26 cellular contexts compared by ENCODE assay signal in the genomic region with DNA sequence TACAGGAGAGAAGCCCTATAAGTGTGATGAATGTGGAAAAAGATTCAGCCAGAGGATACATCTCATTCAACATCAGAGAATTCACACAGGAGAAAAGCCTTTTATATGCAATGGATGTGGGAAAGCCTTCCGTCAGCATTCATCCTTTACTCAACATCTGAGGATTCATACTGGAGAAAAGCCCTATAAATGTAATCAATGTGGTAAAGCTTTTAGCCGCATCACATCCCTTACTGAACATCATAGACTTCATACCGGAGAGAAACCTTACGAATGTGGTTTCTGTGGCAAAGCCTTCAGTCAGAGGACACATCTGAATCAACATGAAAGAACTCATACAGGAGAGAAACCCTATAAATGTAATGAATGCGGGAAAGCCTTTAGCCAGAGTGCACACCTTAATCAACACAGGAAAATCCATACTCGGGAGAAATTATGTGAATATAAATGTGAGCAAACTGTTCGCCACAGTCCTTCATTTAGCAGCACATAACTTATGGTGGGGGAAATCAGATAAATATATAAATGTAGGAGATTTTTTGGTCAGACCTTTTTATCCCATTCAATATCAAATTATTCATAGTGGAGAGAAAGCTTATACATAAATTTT. TPM values are rescaled to one million over a fixed set of nuclear protein-coding genes. Genes with fewer than 3 reads are reported as not detected.
DNase-seq lines count a peak whose midpoint lies in the region; ATAC-seq and TF ChIP-seq lines count a peak whose summit lies in the region.
"Had no signal": no experiment of that assay in that cellular context is flagged by ENCODE, and none has a peak within 500 bp of the region (broad histone marks: within the 10 kb centered on the region; RNA-seq: fewer than 3 reads in every experiment).

No MANE protein-coding gene starts in this region.

- H3K27ac ChIP-seq in HEK293 (ENCODE audit: extremely low read depth, low read depth, low read length) = no peak overlapping the region
- H3K27ac ChIP-seq: A549; BLaER1 treated with 17β-estradiol and CSF1 and Interleukin-3, amounts not matched to agents 10 nM and 100 nM; SJCRH30 had no signal

- H3K4me1 ChIP-seq in HEK293 (ENCODE audit: control insufficient read depth, insufficient read depth, low read length) = no peaks in the 10 kb centered on the region
- H3K4me1 ChIP-seq in adipocyte (ENCODE audit: control insufficient read depth, insufficient read depth, low read length) = no peaks in the 10 kb centered on the region
- H3K4me1 ChIP-seq: A549; BLaER1 treated with 17β-estradiol and CSF1 and Interleukin-3, amounts not matched to agents 10 nM and 100 nM; SJCRH30 had no signal

- no peaks in the 10 kb centered on the region for H3K4me1 Mint-ChIP-seq in endothelial cell (ENCODE audit: unreplicated experiment)
- H3K4me1 Mint-ChIP-seq in effector memory CD8-positive, alpha-beta T cell (ENCODE audit: low read depth in 2 of 2) = no peaks in the 10 kb centered on the region

- peaks cover 5% of the 10 kb centered on the region for H3K27me3 Mint-ChIP-seq in endothelial cell (ENCODE audit: unreplicated experiment)
- no peaks in the 10 kb centered on the region for H3K27me3 Mint-ChIP-seq in effector memory CD8-positive, alpha-beta T cell
- H3K27me3 Mint-ChIP-seq: CD4-positive, alpha-beta T cell had no signal

- H3K4me3 ChIP-seq in HEK293 (ENCODE audit: low read depth, low read length) (no peak overlapping the region), adipocyte (ENCODE audit: low read length) (peak overlapping the region; percentile 1)
- H3K4me3 ChIP-seq: A549, SJCRH30 had no signal

- H3K27ac Mint-ChIP-seq in endothelial cell (ENCODE audit: unreplicated experiment) = no peak overlapping the region
- no peak overlapping the region for H3K27ac Mint-ChIP-seq in effector memory CD8-positive, alpha-beta T cell
- H3K27ac Mint-ChIP-seq: CD4-positive, alpha-beta T cell; HFFc6 had no signal

- no peaks in the 10 kb centered on the region for H3K36me3 ChIP-seq in HEK293 (ENCODE audit: control insufficient read depth in 2 of 2, insufficient read depth in 1 of 2, low read length in 2 of 2)
- H3K36me3 ChIP-seq in adipocyte (ENCODE audit: control insufficient read depth, insufficient read depth, low read length, severe bottlenecking) = no peaks in the 10 kb centered on the region
- H3K36me3 ChIP-seq: SJCRH30 had no signal

- POLR2A ChIA-PET in HEK293 (lab: Yijun Ruan, JAX) = no interaction called here

- H3K27me3 ChIP-seq in adipocyte (replicated peaks; ENCODE audit: control insufficient read depth, insufficient read depth, low read length) = no peaks in the 10 kb centered on the region
- H3K27me3 ChIP-seq: BLaER1 treated with 17β-estradiol and CSF1 and Interleukin-3, amounts not matched to agents 10 nM and 100 nM; SJCRH30 had no signal

- H3K4me3 Mint-ChIP-seq in endothelial cell (ENCODE audit: unreplicated experiment) = peak overlapping the region; percentile 50
- H3K4me3 Mint-ChIP-seq in effector memory CD8-positive, alpha-beta T cell = no peak overlapping the region
- H3K4me3 Mint-ChIP-seq: CD4-positive, alpha-beta T cell; HFFc6 had no signal

- CTCF ChIA-PET in HEK293 (lab: Yijun Ruan, JAX) = no interaction called here

- no peak for ATAC-seq in effector memory CD8-positive, alpha-beta T cell (replicated peaks)
- ATAC-seq in left cardiac atrium = no peak
- ATAC-seq: A549, PC-3, Right ventricle myocardium inferior, SK-N-SH treated with all-trans-retinoic acid at 6 μM for 48 hours had no signal

- H3K9me3 Mint-ChIP-seq in endothelial cell (ENCODE audit: unreplicated experiment) = peaks cover 26% of the 10 kb centered on the region
- peaks cover 7 to 8% of the 10 kb centered on the region in 2 donors for H3K9me3 Mint-ChIP-seq in effector memory CD8-positive, alpha-beta T cell

- H3K36me3 Mint-ChIP-seq in endothelial cell (ENCODE audit: low read depth, unreplicated experiment) = peaks cover 33% of the 10 kb centered on the region
- no peaks in the 10 kb centered on the region for H3K36me3 Mint-ChIP-seq in effector memory CD8-positive, alpha-beta T cell (ENCODE audit: insufficient read depth)

- no peak overlapping the region for H3K9ac ChIP-seq in adipocyte (ENCODE audit: low read length)
- H3K9ac ChIP-seq: BLaER1 treated with 17β-estradiol and CSF1 and Interleukin-3, amounts not matched to agents 10 nM and 100 nM had no signal

- intact Hi-C loops in left cardiac atrium (cut with DNase I) = no loop called here

- TF ChIP-seq CTCF in HEK293 (tag by site-specific recombination; IDR thresholded peaks at IDR 0.05) (no peak), endothelial cell (IDR thresholded peaks at IDR 0.05; ENCODE audit: unreplicated experiment) (no peak)

- no peaks in the 10 kb centered on the region for H3K9me3 ChIP-seq in HEK293 (ENCODE audit: control insufficient read depth, insufficient read depth, low read depth, low read length)
- H3K9me3 ChIP-seq in adipocyte (ENCODE audit: control insufficient read depth, low read length) = peaks cover 59% of the 10 kb centered on the region

- DNase-seq in A172 (ENCODE audit: low spot score) (peak; percentile 8), adipocyte (ENCODE audit: low read depth) (no peak), endothelial cell (ENCODE audit: low spot score) (no peak), left cardiac atrium (no peak)
- no peak for DNase-seq in effector memory CD8-positive, alpha-beta T cell
- DNase-seq in stimulated activated CD4-positive, alpha-beta T cell treated with anti-CD3 and anti-CD28 coated beads, Interleukin-1b, Interleukin-23, amount 100 ng/mL, for 48 hours = no peak
- DNase-seq: AML-193; CD4-positive, alpha-beta T cell; DMS79; GF-D8; H7; HFFc6; MV-4-11; NCI-H1105 treated with DMSO at 0.1 percent for 48 hours; NCI-H2029; NCI-H446; NCI-H524 treated with DMSO at 0.1 percent for 48 hours; NCI-H774; NK-92 treated with Interleukin-12 subunit alpha and Interleukin-12 subunit beta, amount 100 ng/mL, for 24 hours; PC-3; SJCRH30 had no signal

TF ChIP-seq in HEK293, 187 proteins besides CTCF, POLR2A, EP300 and RAD21 (continues in another document):
- TF ChIP-seq ZNF274 (IDR thresholded peaks at IDR 0.05; ENCODE audit: low read length) (no peak), ZNF274 (tag by site-specific recombination; IDR thresholded peaks at IDR 0.05; ENCODE audit: borderline replicate concordance) (peak; percentile 90), PRDM2 (tag by site-specific recombination; IDR thresholded peaks at IDR 0.05; ENCODE audit: borderline replicate concordance) (no peak), KLF9 (tag by site-specific recombination; IDR thresholded peaks at IDR 0.05; ENCODE audit: low read depth) (no peak), SETDB1 (IDR thresholded peaks at IDR 0.05; ENCODE audit: insufficient read length, low read length) (peak; percentile 85)

RNA-seq across cellular contexts. Expression of gene MRPS17, which starts 12.1 kb away (rescaled TPM):
- total RNA-seq in A172 (2014; rRNA removed; shearing (Covaris generic)) = 23.3 and 26.9 TPM in 2 replicates
- 11.7 TPM for total RNA-seq in endothelial cell (ENCODE audit: unreplicated experiment)
- total RNA-seq in left cardiac atrium = 10 to 100 TPM; 17.9 to 18.8 TPM

RNA-seq across cellular contexts. Expression of gene NIPSNAP2, which starts 24.8 kb away (rescaled TPM):
- 67.5 and 75.5 TPM in 2 replicates for total RNA-seq in A172 (2014; rRNA removed; shearing (Covaris generic))
- 39.4 TPM for total RNA-seq in endothelial cell (ENCODE audit: unreplicated experiment)
- 100 to 1,000 TPM; 196 to 205 TPM for total RNA-seq in left cardiac atrium

RNA-seq across cellular contexts. Expression of gene ZNF713, which starts 52.4 kb away (rescaled TPM):
- 2.7 and 3.4 TPM in 2 replicates for total RNA-seq in A172 (2014; rRNA removed; shearing (Covaris generic))
- 4.4 TPM for total RNA-seq in endothelial cell (ENCODE audit: unreplicated experiment)
- 1 to 10 TPM; 1.9 to 2.5 TPM for total RNA-seq in left cardiac atrium
